Comparison of ENCODE assay signal across 20 cellular contexts in genomic region chr10:35442592-35442991, GRCh38.
DNase-seq lines count a peak whose midpoint lies in the region; ATAC-seq and TF ChIP-seq lines count a peak whose summit lies in the region.
"Had no signal": no experiment of that assay in that cellular context is flagged by ENCODE, and none has a peak within 500 bp of the region (broad histone marks: within the 10 kb centered on the region; RNA-seq: fewer than 3 reads in every experiment).

No MANE protein-coding gene starts in this region.

- H3K27me3 Mint-ChIP-seq in activated CD4-positive, alpha-beta memory T cell treated with anti-CD3 and anti-CD28 coated beads for 36 hours: no peaks in the 10 kb centered on the region
- no peaks in the 10 kb centered on the region for H3K27me3 Mint-ChIP-seq in activated CD4-positive, alpha-beta memory T cell treated with anti-CD3 and anti-CD28 coated beads, Interleukin-2, amount 10 ng/mL, durations not matched to agents 7 days and 5 days
- no peaks in the 10 kb centered on the region for H3K27me3 Mint-ChIP-seq in CD4-positive, alpha-beta memory T cell
- H3K27me3 Mint-ChIP-seq in activated CD8-positive, alpha-beta T cell treated with anti-CD3 and anti-CD28 coated beads for 36 hours: no peaks in the 10 kb centered on the region
- H3K27me3 Mint-ChIP-seq in natural killer cell treated with Interleukin-12 subunit alpha and Interleukin-12 subunit beta and Interleukin-15 and Interleukin-18, amount 100 ng/mL, for 72 hours: no peaks in the 10 kb centered on the region
- H3K27me3 Mint-ChIP-seq: dendritic cell treated with granulocyte-macrophage colony-stimulating factor and Interleukin-4, amounts not matched to agents 40 ng/mL and 50 ng/mL, for 4 days had no signal

- intact Hi-C loops in activated CD4-positive, alpha-beta memory T cell treated with anti-CD3 and anti-CD28 coated beads for 36 hours (cut with micrococcal nuclease): loop anchor here (1.0 to 10.0 kb wide), 10 partner anchors 8 to 318 kb away; partner anchors contain the start of gene CREM
- intact Hi-C loops in CD4-positive, alpha-beta memory T cell (cut with micrococcal nuclease): loop anchor here (10.0 kb wide), 2 partner anchors 62 to 318 kb away; partner anchors contain the start of gene CREM
- intact Hi-C loops in activated CD8-positive, alpha-beta T cell treated with anti-CD3 and anti-CD28 coated beads for 36 hours (cut with micrococcal nuclease): loop anchor here (2.0 kb wide), 1 partner anchor 102 kb away; no protein-coding TSS in a partner anchor

- H3K27ac ChIP-seq in CD4-positive, alpha-beta memory T cell (ENCODE audit: low read depth, low read length): no peak overlapping the region
- H3K27ac ChIP-seq: ascending aorta, HL-60, Peyer's patch, upper lobe of right lung had no signal

- peaks cover 61% of the 10 kb centered on the region for H3K9me3 Mint-ChIP-seq in activated CD4-positive, alpha-beta memory T cell treated with anti-CD3 and anti-CD28 coated beads for 36 hours
- peaks cover 42% of the 10 kb centered on the region for H3K9me3 Mint-ChIP-seq in activated CD4-positive, alpha-beta memory T cell treated with anti-CD3 and anti-CD28 coated beads, Interleukin-2, amount 10 ng/mL, durations not matched to agents 7 days and 5 days
- peaks cover 0 to 73% (median 60%) of the 10 kb centered on the region in 8 donors for H3K9me3 Mint-ChIP-seq in CD4-positive, alpha-beta memory T cell
- H3K9me3 Mint-ChIP-seq in activated CD8-positive, alpha-beta T cell treated with anti-CD3 and anti-CD28 coated beads for 36 hours: peaks cover 50% of the 10 kb centered on the region
- peaks cover 34% of the 10 kb centered on the region for H3K9me3 Mint-ChIP-seq in natural killer cell treated with Interleukin-12 subunit alpha and Interleukin-12 subunit beta and Interleukin-15 and Interleukin-18, amount 100 ng/mL, for 72 hours

- H3K36me3 Mint-ChIP-seq in activated CD4-positive, alpha-beta memory T cell treated with anti-CD3 and anti-CD28 coated beads for 36 hours: peaks cover 46% of the 10 kb centered on the region
- H3K36me3 Mint-ChIP-seq in activated CD4-positive, alpha-beta memory T cell treated with anti-CD3 and anti-CD28 coated beads, Interleukin-2, amount 10 ng/mL, durations not matched to agents 7 days and 5 days (ENCODE audit: low read depth): peaks cover 46% of the 10 kb centered on the region
- H3K36me3 Mint-ChIP-seq in CD4-positive, alpha-beta memory T cell: peaks cover 50 to 54% of the 10 kb centered on the region in 2 donors
- peaks cover 57% of the 10 kb centered on the region for H3K36me3 Mint-ChIP-seq in activated CD8-positive, alpha-beta T cell treated with anti-CD3 and anti-CD28 coated beads for 36 hours (ENCODE audit: low read depth)
- peaks cover 54% of the 10 kb centered on the region for H3K36me3 Mint-ChIP-seq in natural killer cell treated with Interleukin-12 subunit alpha and Interleukin-12 subunit beta and Interleukin-15 and Interleukin-18, amount 100 ng/mL, for 72 hours

- H3K36me3 ChIP-seq in CD4-positive, alpha-beta memory T cell (ENCODE audit: insufficient read depth, low read length): no peaks in the 10 kb centered on the region
- H3K36me3 ChIP-seq: ascending aorta, upper lobe of right lung had no signal

- peak; percentile 86 for ATAC-seq in activated CD8-positive, alpha-beta T cell treated with anti-CD3 and anti-CD28 coated beads for 36 hours
- ATAC-seq in natural killer cell treated with Interleukin-12 subunit alpha and Interleukin-12 subunit beta and Interleukin-15 and Interleukin-18, amount 100 ng/mL, for 72 hours: peak in 1 of 2 donors; percentile 67
- ATAC-seq in HG02571 (IDR thresholded peaks at IDR 0.05; ENCODE audit: unreplicated experiment): no peak
- ATAC-seq: GM23338, upper lobe of right lung had no signal

- H3K4me1 Mint-ChIP-seq in activated CD4-positive, alpha-beta memory T cell treated with anti-CD3 and anti-CD28 coated beads for 36 hours (ENCODE audit: low read depth): peaks cover 52% of the 10 kb centered on the region
- peaks cover 43% of the 10 kb centered on the region for H3K4me1 Mint-ChIP-seq in activated CD4-positive, alpha-beta memory T cell treated with anti-CD3 and anti-CD28 coated beads, Interleukin-2, amount 10 ng/mL, durations not matched to agents 7 days and 5 days
- peaks cover 24 to 62% (median 45%) of the 10 kb centered on the region in 4 donors for H3K4me1 Mint-ChIP-seq in CD4-positive, alpha-beta memory T cell
- H3K4me1 Mint-ChIP-seq in activated CD8-positive, alpha-beta T cell treated with anti-CD3 and anti-CD28 coated beads for 36 hours (ENCODE audit: low read depth): peaks cover 47% of the 10 kb centered on the region
- peaks cover 47 to 57% of the 10 kb centered on the region in 2 donors for H3K4me1 Mint-ChIP-seq in natural killer cell treated with Interleukin-12 subunit alpha and Interleukin-12 subunit beta and Interleukin-15 and Interleukin-18, amount 100 ng/mL, for 72 hours (ENCODE audit: low read depth in 2 of 2)

- POLR2A ChIA-PET in activated CD4-positive, alpha-beta memory T cell treated with anti-CD3 and anti-CD28 coated beads for 36 hours (lab: Charles Lee): interaction anchor here (0.6 to 2.9 kb wide), 2 partner anchors 86 to 101 kb away, joined by 3 to 10 read pairs; no protein-coding TSS in a partner anchor
- POLR2A ChIA-PET in activated CD4-positive, alpha-beta memory T cell treated with anti-CD3 and anti-CD28 coated beads, Interleukin-2, amount 10 ng/mL, durations not matched to agents 7 days and 5 days (lab: Charles Lee): no interaction called here
- POLR2A ChIA-PET in CD4-positive, alpha-beta memory T cell (lab: Charles Lee; ENCODE audit: partially characterized antibody): no interaction called here
- POLR2A ChIA-PET in activated CD8-positive, alpha-beta T cell treated with anti-CD3 and anti-CD28 coated beads for 36 hours (lab: Charles Lee): no interaction called here

- DNase-seq in activated CD4-positive, alpha-beta memory T cell treated with anti-CD3 and anti-CD28 coated beads for 36 hours: peak; percentile 62
- no peak for DNase-seq in activated CD4-positive, alpha-beta memory T cell treated with anti-CD3 and anti-CD28 coated beads, Interleukin-2, amount 10 ng/mL, durations not matched to agents 7 days and 5 days
- no peak for DNase-seq in CD4-positive, alpha-beta memory T cell
- peak; percentile 58 for DNase-seq in activated CD8-positive, alpha-beta T cell treated with anti-CD3 and anti-CD28 coated beads for 36 hours
- DNase-seq in natural killer cell treated with Interleukin-12 subunit alpha and Interleukin-12 subunit beta and Interleukin-15 and Interleukin-18, amount 100 ng/mL, for 72 hours (ENCODE audit: low spot score): no peak
- no peak for DNase-seq in foreskin melanocyte
- no peak for DNase-seq in NCI-H748 (lab: John Stamatoyannopoulos, UW; ENCODE audit: unreplicated experiment)
- DNase-seq: Caco-2, caudate nucleus, mammary epithelial cell, NCI-H2081 treated with DMSO at 0.1 percent for 48 hours, NCI-H446 treated with DMSO at 0.1 percent for 48 hours, nucleus accumbens, Peyer's patch, upper lobe of right lung had no signal

- H3K4me3 ChIP-seq in CD4-positive, alpha-beta memory T cell (ENCODE audit: low read length in 2 of 2): no peak overlapping the region
- H3K4me3 ChIP-seq: ascending aorta, GM23338, Peyer's patch, upper lobe of right lung had no signal

- H3K9me3 ChIP-seq in CD4-positive, alpha-beta memory T cell (ENCODE audit: control insufficient read depth in 1 of 2, low read length in 2 of 2): peaks cover 0 to 29% of the 10 kb centered on the region in 2 donors

- CTCF ChIA-PET in activated CD4-positive, alpha-beta memory T cell treated with anti-CD3 and anti-CD28 coated beads for 36 hours (lab: Charles Lee): interaction anchor here (1.4 kb wide), 1 partner anchor 315 kb away, joined by 3 read pairs; no protein-coding TSS in a partner anchor
- CTCF ChIA-PET in activated CD4-positive, alpha-beta memory T cell treated with anti-CD3 and anti-CD28 coated beads, Interleukin-2, amount 10 ng/mL, durations not matched to agents 7 days and 5 days (lab: Charles Lee): no interaction called here
- CTCF ChIA-PET in CD4-positive, alpha-beta memory T cell (lab: Charles Lee; ENCODE audit: partially characterized antibody): no interaction called here
- CTCF ChIA-PET in activated CD8-positive, alpha-beta T cell treated with anti-CD3 and anti-CD28 coated beads for 36 hours (lab: Charles Lee): no interaction called here

- H3K4me3 Mint-ChIP-seq in activated CD4-positive, alpha-beta memory T cell treated with anti-CD3 and anti-CD28 coated beads for 36 hours: no peak overlapping the region
- no peak overlapping the region for H3K4me3 Mint-ChIP-seq in activated CD4-positive, alpha-beta memory T cell treated with anti-CD3 and anti-CD28 coated beads, Interleukin-2, amount 10 ng/mL, durations not matched to agents 7 days and 5 days
- no peak overlapping the region for H3K4me3 Mint-ChIP-seq in CD4-positive, alpha-beta memory T cell
- peak overlapping the region; percentile 7 for H3K4me3 Mint-ChIP-seq in activated CD8-positive, alpha-beta T cell treated with anti-CD3 and anti-CD28 coated beads for 36 hours
- no peak overlapping the region for H3K4me3 Mint-ChIP-seq in natural killer cell treated with Interleukin-12 subunit alpha and Interleukin-12 subunit beta and Interleukin-15 and Interleukin-18, amount 100 ng/mL, for 72 hours
- H3K4me3 Mint-ChIP-seq: dendritic cell treated with granulocyte-macrophage colony-stimulating factor and Interleukin-4, amounts not matched to agents 40 ng/mL and 50 ng/mL, for 4 days; GM23338 had no signal

- H3K4me1 ChIP-seq in CD4-positive, alpha-beta memory T cell (ENCODE audit: insufficient read depth, low read length): peaks cover 25% of the 10 kb centered on the region

- no peaks in the 10 kb centered on the region for H3K27me3 ChIP-seq in CD4-positive, alpha-beta memory T cell (ENCODE audit: insufficient read depth, low read length)
- H3K27me3 ChIP-seq: ascending aorta, Peyer's patch, upper lobe of right lung had no signal

- TF ChIP-seq CTCF in activated CD8-positive, alpha-beta T cell treated with anti-CD3 and anti-CD28 coated beads for 36 hours (IDR thresholded peaks at IDR 0.05): no peak

- peak overlapping the region; percentile 87 for H3K27ac Mint-ChIP-seq in activated CD4-positive, alpha-beta memory T cell treated with anti-CD3 and anti-CD28 coated beads for 36 hours
- no peak overlapping the region for H3K27ac Mint-ChIP-seq in activated CD4-positive, alpha-beta memory T cell treated with anti-CD3 and anti-CD28 coated beads, Interleukin-2, amount 10 ng/mL, durations not matched to agents 7 days and 5 days
- H3K27ac Mint-ChIP-seq in CD4-positive, alpha-beta memory T cell: peak overlapping the region in 4 of 7 donors; percentile 39 to 67 (median 56)
- peak overlapping the region; percentile 77 for H3K27ac Mint-ChIP-seq in activated CD8-positive, alpha-beta T cell treated with anti-CD3 and anti-CD28 coated beads for 36 hours
- H3K27ac Mint-ChIP-seq in natural killer cell treated with Interleukin-12 subunit alpha and Interleukin-12 subunit beta and Interleukin-15 and Interleukin-18, amount 100 ng/mL, for 72 hours: peak overlapping the region; percentile 27 to 28
- H3K27ac Mint-ChIP-seq: dendritic cell treated with granulocyte-macrophage colony-stimulating factor and Interleukin-4, amounts not matched to agents 40 ng/mL and 50 ng/mL, for 4 days; GM23338 had no signal

Comparison
In these comparisons a context has a peak if more than half of its experiments do, and no peak if none do; other contexts are left out.
1. DNase-seq: peak in activated CD4-positive, alpha-beta memory T cell treated with anti-CD3 and anti-CD28 coated beads for 36 hours (single experiment) and activated CD8-positive, alpha-beta T cell treated with anti-CD3 and anti-CD28 coated beads for 36 hours (single experiment); none in activated CD4-positive, alpha-beta memory T cell treated with anti-CD3 and anti-CD28 coated beads, Interleukin-2, amount 10 ng/mL, durations not matched to agents 7 days and 5 days (single experiment), CD4-positive, alpha-beta memory T cell (0 of 5), natural killer cell treated with Interleukin-12 subunit alpha and Interleukin-12 subunit beta and Interleukin-15 and Interleukin-18, amount 100 ng/mL, for 72 hours (single experiment), foreskin melanocyte (single experiment) and NCI-H748 (single experiment).